2 cellular contexts compared by ENCODE assay signal in genomic region chr4:41525129-41525528, GRCh38.
TF ChIP-seq lines count a peak whose summit lies in the region.

No MANE protein-coding gene starts in this region.

TF ChIP-seq in liver, 16 proteins besides CTCF, POLR2A, EP300 and RAD21 (continued from another document):
- TF ChIP-seq, protein P1, sequence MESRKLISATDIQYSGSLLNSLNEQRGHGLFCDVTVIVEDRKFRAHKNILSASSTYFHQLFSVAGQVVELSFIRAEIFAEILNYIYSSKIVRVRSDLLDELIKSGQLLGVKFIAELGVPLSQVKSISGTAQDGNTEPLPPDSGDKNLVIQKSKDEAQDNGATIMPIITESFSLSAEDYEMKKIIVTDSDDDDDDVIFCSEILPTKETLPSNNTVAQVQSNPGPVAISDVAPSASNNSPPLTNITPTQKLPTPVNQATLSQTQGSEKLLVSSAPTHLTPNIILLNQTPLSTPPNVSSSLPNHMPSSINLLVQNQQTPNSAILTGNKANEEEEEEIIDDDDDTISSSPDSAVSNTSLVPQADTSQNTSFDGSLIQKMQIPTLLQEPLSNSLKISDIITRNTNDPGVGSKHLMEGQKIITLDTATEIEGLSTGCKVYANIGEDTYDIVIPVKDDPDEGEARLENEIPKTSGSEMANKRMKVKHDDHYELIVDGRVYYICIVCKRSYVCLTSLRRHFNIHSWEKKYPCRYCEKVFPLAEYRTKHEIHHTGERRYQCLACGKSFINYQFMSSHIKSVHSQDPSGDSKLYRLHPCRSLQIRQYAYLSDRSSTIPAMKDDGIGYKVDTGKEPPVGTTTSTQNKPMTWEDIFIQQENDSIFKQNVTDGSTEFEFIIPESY (IDR thresholded peaks at IDR 0.05): no peak
TF ChIP-seq in liver: peak in this region for 1.

TF ChIP-seq in HepG2, 621 proteins besides CTCF, POLR2A, EP300 and RAD21 (continued from another document):
- TF ChIP-seq THAP9 (CRISPR knock-in tag; IDR thresholded peaks at IDR 0.05; ENCODE audit: borderline replicate concordance): no peak
- TF ChIP-seq ZFP41 (CRISPR knock-in tag; IDR thresholded peaks at IDR 0.05; ENCODE audit: borderline replicate concordance): no peak
- no peak for TF ChIP-seq ZNF629 (CRISPR knock-in tag; conservative IDR thresholded peaks at IDR 0.05)
- no peak for TF ChIP-seq ZNF235 (CRISPR knock-in tag; IDR thresholded peaks at IDR 0.05; ENCODE audit: borderline replicate concordance)
- TF ChIP-seq, protein P2, sequence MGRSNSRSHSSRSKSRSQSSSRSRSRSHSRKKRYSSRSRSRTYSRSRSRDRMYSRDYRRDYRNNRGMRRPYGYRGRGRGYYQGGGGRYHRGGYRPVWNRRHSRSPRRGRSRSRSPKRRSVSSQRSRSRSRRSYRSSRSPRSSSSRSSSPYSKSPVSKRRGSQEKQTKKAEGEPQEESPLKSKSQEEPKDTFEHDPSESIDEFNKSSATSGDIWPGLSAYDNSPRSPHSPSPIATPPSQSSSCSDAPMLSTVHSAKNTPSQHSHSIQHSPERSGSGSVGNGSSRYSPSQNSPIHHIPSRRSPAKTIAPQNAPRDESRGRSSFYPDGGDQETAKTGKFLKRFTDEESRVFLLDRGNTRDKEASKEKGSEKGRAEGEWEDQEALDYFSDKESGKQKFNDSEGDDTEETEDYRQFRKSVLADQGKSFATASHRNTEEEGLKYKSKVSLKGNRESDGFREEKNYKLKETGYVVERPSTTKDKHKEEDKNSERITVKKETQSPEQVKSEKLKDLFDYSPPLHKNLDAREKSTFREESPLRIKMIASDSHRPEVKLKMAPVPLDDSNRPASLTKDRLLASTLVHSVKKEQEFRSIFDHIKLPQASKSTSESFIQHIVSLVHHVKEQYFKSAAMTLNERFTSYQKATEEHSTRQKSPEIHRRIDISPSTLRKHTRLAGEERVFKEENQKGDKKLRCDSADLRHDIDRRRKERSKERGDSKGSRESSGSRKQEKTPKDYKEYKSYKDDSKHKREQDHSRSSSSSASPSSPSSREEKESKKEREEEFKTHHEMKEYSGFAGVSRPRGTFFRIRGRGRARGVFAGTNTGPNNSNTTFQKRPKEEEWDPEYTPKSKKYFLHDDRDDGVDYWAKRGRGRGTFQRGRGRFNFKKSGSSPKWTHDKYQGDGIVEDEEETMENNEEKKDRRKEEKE (IDR thresholded peaks at IDR 0.05): no peak
- TF ChIP-seq SIX4 (CRISPR knock-in tag; IDR thresholded peaks at IDR 0.05): no peak
- TF ChIP-seq MATR3 (CRISPR knock-in tag; IDR thresholded peaks at IDR 0.05): no peak
- no peak for TF ChIP-seq NR2F6 (IDR thresholded peaks at IDR 0.05)
- TF ChIP-seq NR2F6 (CRISPR knock-in tag; IDR thresholded peaks at IDR 0.05): no peak
- TF ChIP-seq PRDM15 (CRISPR knock-in tag; IDR thresholded peaks at IDR 0.05): no peak
